8 cellular contexts compared by ENCODE assay signal in the genomic region with DNA sequence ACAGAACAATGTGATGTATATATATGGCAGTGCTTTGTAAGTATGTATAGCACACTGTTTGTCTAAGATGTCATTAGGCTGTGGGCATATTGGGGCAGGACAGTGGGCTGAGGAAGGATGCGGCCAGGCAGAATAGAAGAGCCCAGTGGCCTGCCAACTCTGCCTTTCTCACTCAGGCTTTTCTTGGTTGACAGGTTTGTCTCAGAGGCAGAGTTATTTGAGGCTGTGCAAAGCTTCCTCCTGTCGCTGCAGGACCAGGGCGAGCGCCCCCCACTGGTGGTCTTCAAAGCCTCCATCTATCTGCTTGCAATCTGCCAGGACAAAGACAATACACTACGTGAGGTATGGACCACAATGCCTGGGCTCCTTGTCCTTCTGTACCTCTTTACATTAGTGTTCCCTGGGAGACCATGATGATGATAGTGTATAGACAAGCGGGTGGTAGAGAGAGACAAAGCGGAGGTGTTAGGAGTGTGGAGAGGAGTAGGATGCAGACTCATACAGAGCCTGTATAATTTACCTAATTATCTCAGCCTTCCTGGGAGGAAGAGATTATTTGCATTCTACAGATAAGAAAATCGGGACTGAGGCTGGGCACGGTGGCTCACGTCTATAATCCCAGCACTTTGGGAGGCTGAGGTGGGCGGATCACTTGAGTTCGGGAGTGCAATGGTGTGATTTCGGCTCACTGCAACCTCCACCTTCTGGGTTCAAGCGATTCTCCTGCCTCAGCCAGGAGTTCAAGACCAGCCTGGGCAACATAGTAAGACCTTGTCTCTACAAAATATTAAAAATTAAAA. TPM values are rescaled to one million over a fixed set of nuclear protein-coding genes. Genes with fewer than 3 reads are reported as not detected.
A peak's percentile ranks its signal among the peaks of the same experiment; 100 is the strongest.
DNase-seq lines count a peak whose midpoint lies in the region; ATAC-seq and TF ChIP-seq lines count a peak whose summit lies in the region.

No MANE protein-coding gene starts in this region.

- no peaks in the 10 kb centered on the region for H3K27me3 ChIP-seq in CD8-positive, alpha-beta memory T cell (ENCODE audit: insufficient read depth, low read length, poor library complexity, severe bottlenecking)
- H3K27me3 ChIP-seq in IMR-90 (ENCODE audit: control insufficient read depth, insufficient read depth, low read length): peaks cover 2% of the 10 kb centered on the region
- no peaks in the 10 kb centered on the region for H3K27me3 ChIP-seq in WERI-Rb-1 (ENCODE audit: insufficient read depth, low read depth, severe bottlenecking)

- H2AK9ac ChIP-seq in IMR-90 (replicated peaks; ENCODE audit: low read depth, low read length, poor library complexity): no peak overlapping the region

- no peaks in the 10 kb centered on the region for H4K20me1 ChIP-seq in IMR-90 (ENCODE audit: insufficient read depth, low read length)

- H3K9me3 ChIP-seq in CD8-positive, alpha-beta memory T cell (ENCODE audit: low read length): no peaks in the 10 kb centered on the region
- no peaks in the 10 kb centered on the region for H3K9me3 ChIP-seq in IMR-90 (ENCODE audit: control insufficient read depth, insufficient read depth, low read length)
- no peaks in the 10 kb centered on the region for H3K9me3 ChIP-seq in WERI-Rb-1 (ENCODE audit: severe bottlenecking)

- H3K27ac Mint-ChIP-seq in CD8-positive, alpha-beta memory T cell: peak overlapping the region in 1 of 8 donors; percentile 30

- no peak overlapping the region for H3K4ac ChIP-seq in IMR-90 (ENCODE audit: low read depth, low read length)

- ATAC-seq in IMR-90 (ENCODE audit: low read depth): peak; percentile 11; the same call in 1 of the 2 replicates
- no peak for ATAC-seq in GM21786 (IDR thresholded peaks at IDR 0.05; ENCODE audit: unreplicated experiment)

- dilution Hi-C loops in IMR-90 (cut with HindIII; ENCODE audit: low sequenced_read_pairs, unreplicated experiment): no loop called here

- TF ChIP-seq CTCF in IMR-90 (conservative IDR thresholded peaks at IDR 0.05; ENCODE audit: low read depth, low read length): peak; percentile 18; the same call in 1 of the 2 replicates
- peak; percentile 83 for TF ChIP-seq CTCF in WERI-Rb-1 (IDR thresholded peaks at IDR 0.05; ENCODE audit: low read depth, low read length)
- peak; percentile 44 for TF ChIP-seq CTCF in fibroblast of villous mesenchyme (IDR thresholded peaks at IDR 0.05; ENCODE audit: insufficient read depth, low read depth, low read length)

- H3K4me2 ChIP-seq in IMR-90 (ENCODE audit: low read depth, low read length): no peak overlapping the region

- H3K4me3 ChIP-seq in CD8-positive, alpha-beta memory T cell (ENCODE audit: low read length): no peak overlapping the region
- H3K4me3 ChIP-seq in IMR-90 (ENCODE audit: insufficient read depth, low read depth, low read length): no peak overlapping the region
- H3K4me3 ChIP-seq in WERI-Rb-1 (ENCODE audit: low read depth, low read length): no peak overlapping the region
- no peak overlapping the region for H3K4me3 ChIP-seq in fibroblast of villous mesenchyme (ENCODE audit: low read depth, low read length)

- no peak overlapping the region for H2BK5ac ChIP-seq in IMR-90 (ENCODE audit: low read depth, low read length, poor library complexity, severe bottlenecking)

- no peaks in the 10 kb centered on the region for H3K36me3 ChIP-seq in CD8-positive, alpha-beta memory T cell (ENCODE audit: insufficient read depth, low read length)
- no peaks in the 10 kb centered on the region for H3K36me3 ChIP-seq in IMR-90 (ENCODE audit: control insufficient read depth, insufficient read depth, low read length)
- H3K36me3 ChIP-seq in WERI-Rb-1: no peaks in the 10 kb centered on the region

- H4K8ac ChIP-seq in IMR-90 (ENCODE audit: low read depth in 2 of 2, low read length in 2 of 2): no peak overlapping the region

- H3K23ac ChIP-seq in IMR-90 (ENCODE audit: low read depth, low read length): no peak overlapping the region

- H3K9me3 Mint-ChIP-seq in CD8-positive, alpha-beta memory T cell: no peaks in the 10 kb centered on the region

- no peak overlapping the region for H2AK5ac ChIP-seq in IMR-90 (ENCODE audit: low read depth, low read length)

- no peak overlapping the region for H2BK120ac ChIP-seq in IMR-90 (ENCODE audit: low read depth, low read length)

- H2AFZ ChIP-seq in IMR-90 (replicated peaks; ENCODE audit: low read length, poor library complexity): no peak overlapping the region

- intact Hi-C loops in IMR-90 (cut with micrococcal nuclease): no loop called here

- H3K27ac ChIP-seq in CD8-positive, alpha-beta memory T cell (ENCODE audit: low read depth, low read length): no peak overlapping the region
- no peak overlapping the region for H3K27ac ChIP-seq in IMR-90 (ENCODE audit: insufficient read depth, low read length)
- H3K27ac ChIP-seq in WERI-Rb-1: no peak overlapping the region

- 40% methylated on average over 2 of the region's 14 CpGs; no CpG with 5 or more reads in 1 of the 2 experiments for WGBS in IMR-90 (ENCODE audit: extremely low coverage in 2 of 2, insufficient read length in 1 of 2), 2 experiments

- H3K14ac ChIP-seq in IMR-90 (replicated peaks; ENCODE audit: low read depth, low read length): no peak overlapping the region

- no peaks in the 10 kb centered on the region for H3K9me1 ChIP-seq in IMR-90 (ENCODE audit: insufficient read depth, low read length)

- H3K4me1 ChIP-seq in CD8-positive, alpha-beta memory T cell (ENCODE audit: insufficient read depth, low read length): no peaks in the 10 kb centered on the region
- no peaks in the 10 kb centered on the region for H3K4me1 ChIP-seq in IMR-90 (ENCODE audit: control insufficient read depth, insufficient read depth, low read length)

- H3K27me3 Mint-ChIP-seq in CD8-positive, alpha-beta memory T cell: no peaks in the 10 kb centered on the region

- no peaks in the 10 kb centered on the region for H3K79me1 ChIP-seq in IMR-90 (ENCODE audit: low read depth in 1 of 2, low read length in 2 of 2)

- no peak overlapping the region for H2BK15ac ChIP-seq in IMR-90 (ENCODE audit: low read depth, low read length)

- no peak for TF ChIP-seq POLR2A in IMR-90 (IDR thresholded peaks at IDR 0.05; ENCODE audit: low read depth, low read length)

- CTCF ChIA-PET in CD8-positive, alpha-beta memory T cell (lab: Charles Lee): no interaction called here
- CTCF ChIA-PET in IMR-90 (lab: Yijun Ruan, JAX): interaction anchor here (1.7 kb wide), 1 partner anchor 17 kb away, joined by 7 read pairs; no protein-coding TSS in a partner anchor

- DNase-seq in CD8-positive, alpha-beta memory T cell: peak in 3 of 5 donors; percentile 7 to 18 (median 17)
- no peak for DNase-seq in IMR-90
- peak; percentile 70 for DNase-seq in WERI-Rb-1
- peak; percentile 22 for DNase-seq in fibroblast of villous mesenchyme (ENCODE audit: low read depth)
- peak; percentile 11 for DNase-seq in stimulated activated naive CD4-positive, alpha-beta T cell treated with Interleukin-2 at 50 U/mL for 16 hours (lab: John Stamatoyannopoulos, UW)
- DNase-seq in NCI-H2107 (lab: John Stamatoyannopoulos, UW): no peak
- no peak for DNase-seq in NCI-H2196 (lab: John Stamatoyannopoulos, UW; ENCODE audit: unreplicated experiment)

- H3K4me1 Mint-ChIP-seq in CD8-positive, alpha-beta memory T cell: no peaks in the 10 kb centered on the region

- no peak overlapping the region for H3K9ac ChIP-seq in IMR-90 (ENCODE audit: low read depth, low read length)

- in situ Hi-C loops in IMR-90 (cut with MboI; ENCODE audit: low sequenced_read_pairs): no loop called here

- no peaks in the 10 kb centered on the region for H3K36me3 Mint-ChIP-seq in CD8-positive, alpha-beta memory T cell

- H4K5ac ChIP-seq in IMR-90 (ENCODE audit: low read depth, low read length): no peak overlapping the region

- BruUV-seq in IMR-90 (replicated peaks; lab: Mats Ljungman, UMichigan): no TSS peak

- no peak overlapping the region for H3K4me3 Mint-ChIP-seq in CD8-positive, alpha-beta memory T cell

- no peak overlapping the region for H2BK20ac ChIP-seq in IMR-90 (ENCODE audit: low read depth, low read length)

- no peak for TF ChIP-seq RAD21 in IMR-90 (IDR thresholded peaks at IDR 0.05; ENCODE audit: low read length)

- H3K18ac ChIP-seq in IMR-90 (ENCODE audit: low read depth, low read length): no peak overlapping the region

- no peak overlapping the region for H4K91ac ChIP-seq in IMR-90 (ENCODE audit: insufficient read depth, low read depth, low read length)

- no peak overlapping the region for H3K56ac ChIP-seq in IMR-90 (ENCODE audit: extremely low read depth, insufficient read depth, low read length)

- POLR2A ChIA-PET in CD8-positive, alpha-beta memory T cell (lab: Charles Lee): interaction anchor here (0.6 kb wide), 1 partner anchor 18 kb away, joined by 3 read pairs; no protein-coding TSS in a partner anchor
- POLR2A ChIA-PET in IMR-90 (lab: Charles Lee; ENCODE audit: unreplicated experiment): no interaction called here

TF ChIP-seq in IMR-90, 13 proteins besides CTCF, POLR2A, EP300 and RAD21:
- TF ChIP-seq FOS (IDR thresholded peaks at IDR 0.05; ENCODE audit: low read depth, low read length): no peak

RNA-seq across cellular contexts. Expression of a gene that starts 37.3 kb away (rescaled TPM):
- 10 to 100 TPM; 17.9 to 19.9 TPM for total RNA-seq in CD8-positive, alpha-beta memory T cell
- polyA plus RNA-seq in CD8-positive, alpha-beta memory T cell: 5.5 TPM
- total RNA-seq in IMR-90 (2012; rRNA removed) (6.1 and 7.0 TPM in 2 replicates), fibroblast of villous mesenchyme (11.3 and 16.0 TPM in 2 replicates)
- polyA plus RNA-seq in IMR-90 (2012; rRNA removed): 5.1 and 7.5 TPM in 2 replicates
- 3.3 and 5.2 TPM in 2 replicates for polyA plus RNA-seq in IMR-90 (2012; cell fraction: cytosol; rRNA removed)
- polyA plus RNA-seq in IMR-90 (2012; cell fraction: nucleus; rRNA removed; ENCODE audit: low replicate concordance): 2.0 and 2.3 TPM in 2 replicates

Comparison
In these comparisons a context has a peak if more than half of its experiments do, and no peak if none do; other contexts are left out.
1. DNase-seq: peak in CD8-positive, alpha-beta memory T cell (3 of 5), WERI-Rb-1 (single experiment), fibroblast of villous mesenchyme (single experiment) and stimulated activated naive CD4-positive, alpha-beta T cell treated with Interleukin-2 at 50 U/mL for 16 hours (single experiment); none in IMR-90 (single experiment), NCI-H2107 (single experiment) and NCI-H2196 (single experiment).
2. CTCF ChIP-seq: peak in every context shown above with its lines; median percentile 83 in WERI-Rb-1; 44 in fibroblast of villous mesenchyme; 18 in IMR-90.